In genomic region chr12:57765698-57766463, GRCh38 we compare ENCODE assay signal across 6 cellular contexts. TPM values are rescaled to one million over a fixed set of nuclear protein-coding genes. Genes with fewer than 3 reads are reported as not detected.
DNase-seq lines count a peak whose midpoint lies in the region; ATAC-seq, FAIRE-seq and TF ChIP-seq lines count a peak whose summit lies in the region.

No MANE protein-coding gene starts in this region.

- H4K8ac ChIP-seq in trophoblast cell (ENCODE audit: low read depth, low read length) = no peak overlapping the region

- H4K91ac ChIP-seq in trophoblast cell (ENCODE audit: low read depth, low read length) = no peak overlapping the region

- no peak overlapping the region for H3K4ac ChIP-seq in trophoblast cell (ENCODE audit: low read depth, low read length)

- H4K12ac ChIP-seq in trophoblast cell (ENCODE audit: low read depth, low read length) = no peak overlapping the region

- H2AFZ ChIP-seq in trophoblast cell (ENCODE audit: insufficient read depth, low read length, poor library complexity) = no peak overlapping the region

- H2BK120ac ChIP-seq in trophoblast cell (ENCODE audit: insufficient read depth, low read length, poor library complexity) = no peak overlapping the region

- no peak overlapping the region for H3K18ac ChIP-seq in trophoblast cell (ENCODE audit: low read length)

- H3K4me3 ChIP-seq in cardiac fibroblast (replicated peaks in 1 of 2; ENCODE audit: low read depth in 2 of 2, low read length in 2 of 2) = peak overlapping the region; percentile 25 to 41
- peak overlapping the region; percentile 15 for H3K4me3 ChIP-seq in trophoblast cell (ENCODE audit: low read depth, low read length)

- peaks cover 45% of the 10 kb centered on the region for H3K27me3 ChIP-seq in trophoblast cell (ENCODE audit: insufficient read depth, low read length)

- H3K79me1 ChIP-seq in trophoblast cell (ENCODE audit: low read length) = no peaks in the 10 kb centered on the region

- no CpG with 5 or more reads among the region's 40 CpGs for WGBS in trophoblast cell (ENCODE audit: extremely low coverage, insufficient coverage, insufficient read length)

- H3K27ac ChIP-seq in trophoblast cell (ENCODE audit: low read depth, low read length) = no peak overlapping the region

- no peak overlapping the region for H2BK12ac ChIP-seq in trophoblast cell (ENCODE audit: low read length)

- H3K9me3 ChIP-seq in trophoblast cell (ENCODE audit: insufficient read depth, low read depth, low read length) = peaks cover 6% of the 10 kb centered on the region

- no peak overlapping the region for H3K23ac ChIP-seq in trophoblast cell (ENCODE audit: low read length)

- FAIRE-seq in GM19239 (lab: Jason Lieb, UNC) = no peak

- peak overlapping the region; percentile 60 for H3K4me2 ChIP-seq in trophoblast cell (ENCODE audit: low read length)

- H3K4me1 ChIP-seq in trophoblast cell (ENCODE audit: control insufficient read depth in 1 of 2, insufficient read depth in 2 of 2, low read length in 2 of 2) = peaks cover 16 to 22% of the 10 kb centered on the region in 2 experiments

- peak; percentile 10 for ATAC-seq in HG02852 (IDR thresholded peaks at IDR 0.05; ENCODE audit: unreplicated experiment)

- H3K9ac ChIP-seq in trophoblast cell (ENCODE audit: low read length) = no peak overlapping the region

- no peak overlapping the region for H2BK5ac ChIP-seq in trophoblast cell (ENCODE audit: low read depth, low read length, poor library complexity)

- no peak overlapping the region for H3K14ac ChIP-seq in trophoblast cell (ENCODE audit: low read length)

- DNase-seq in cardiac fibroblast (ENCODE audit: low read depth in 2 of 2) (no peak), trophoblast cell (no peak), dedifferentiated amniotic fluid mesenchymal stem cell (ENCODE audit: extremely low spot score) (no peak), GM19239 (ENCODE audit: insufficient read length, low spot score) (no peak), activated gamma-delta T cell treated with Interleukin-2 at 50 U/mL for 16 hours (no peak)

- TF ChIP-seq CTCF in cardiac fibroblast (IDR thresholded peaks at IDR 0.05; ENCODE audit: low read depth, low read length) = no peak

- no peaks in the 10 kb centered on the region for H3K79me2 ChIP-seq in trophoblast cell (ENCODE audit: control insufficient read depth, insufficient read depth, low read length, poor library complexity)

- H2AK5ac ChIP-seq in trophoblast cell (ENCODE audit: low read length) = no peak overlapping the region

- H3K36me3 ChIP-seq in trophoblast cell (ENCODE audit: control insufficient read depth in 1 of 2, insufficient read depth in 2 of 2, low read length in 2 of 2) = peaks cover 12 to 13% of the 10 kb centered on the region in 2 experiments

RNA-seq across cellular contexts. Expression of gene CYP27B1, which starts 1.0 kb away (rescaled TPM):
- 0.48 and 0.51 TPM in 2 replicates for polyA plus RNA-seq in trophoblast cell (2013)

RNA-seq across cellular contexts. Expression of gene METTL1, which starts 6.0 kb away (rescaled TPM):
- 7.1 and 7.9 TPM in 2 replicates for polyA plus RNA-seq in trophoblast cell (2013)

RNA-seq across cellular contexts. Expression of gene EEF1AKMT3, which starts 6.5 kb away (rescaled TPM):
- polyA plus RNA-seq in trophoblast cell (2013) = 2.7 and 2.8 TPM in 2 replicates

RNA-seq across cellular contexts. Expression of gene MARCHF9, which starts 11.0 kb away (rescaled TPM):
- 1.1 and 1.4 TPM in 2 replicates for polyA plus RNA-seq in trophoblast cell (2013)

RNA-seq across cellular contexts. Expression of gene CDK4, which starts 13.8 kb away (rescaled TPM):
- 66.1 and 68.0 TPM in 2 replicates for polyA plus RNA-seq in trophoblast cell (2013)
